Comparison of ENCODE assay signal across 11 cellular contexts in genomic region chr11:129192150-129192549, GRCh38. TPM values are rescaled to one million over a fixed set of nuclear protein-coding genes. Genes with fewer than 3 reads are reported as not detected.
DNase-seq lines count a peak whose midpoint lies in the region; ATAC-seq and TF ChIP-seq lines count a peak whose summit lies in the region.
"Had no signal": no experiment of that assay in that cellular context is flagged by ENCODE, and none has a peak within 500 bp of the region (broad histone marks: within the 10 kb centered on the region; RNA-seq: fewer than 3 reads in every experiment).

ARHGAP32 (minus strand) TSS chr11:129192325; CDS start chr11:129192198, 127 bp downstream.

- H3K9me2 ChIP-seq in neural cell (ENCODE audit: insufficient read depth, low read length) = no peaks in the 10 kb centered on the region

- no peak within 1 kb of the TSS for H3K4me3 ChIP-seq in A673 (ENCODE audit: low read depth, low read length, poor library complexity, severe bottlenecking)
- H3K4me3 ChIP-seq in endodermal cell (ENCODE audit: low read length) = no peak within 1 kb of the TSS
- no peak within 1 kb of the TSS for H3K4me3 ChIP-seq in neural cell (ENCODE audit: low read length)

- H3K4me1 Mint-ChIP-seq in endodermal cell = peaks cover 5% of the 10 kb centered on the region
- H3K4me1 Mint-ChIP-seq: CD4-positive, alpha-beta memory T cell had no signal

- H3K9ac ChIP-seq in endodermal cell (ENCODE audit: extremely low read depth, low read length, poor library complexity, severe bottlenecking) (no peak within 1 kb of the TSS), neural cell (ENCODE audit: low read length) (no peak within 1 kb of the TSS)

- no peaks in the 10 kb centered on the region for H3K36me3 ChIP-seq in A673 (ENCODE audit: insufficient read depth, low read length, poor library complexity, severe bottlenecking)
- no peaks in the 10 kb centered on the region for H3K36me3 ChIP-seq in endodermal cell (ENCODE audit: control insufficient read depth, insufficient read depth, low read length)
- H3K36me3 ChIP-seq in neural cell (ENCODE audit: insufficient read depth, low read length) = no peaks in the 10 kb centered on the region

- ATAC-seq in GM18858 (IDR thresholded peaks at IDR 0.05; ENCODE audit: unreplicated experiment) (no peak), HG03039 (IDR thresholded peaks at IDR 0.05; ENCODE audit: unreplicated experiment) (no peak)

- no peak for TF ChIP-seq CTCF in A673 (conservative IDR thresholded peaks at IDR 0.05; ENCODE audit: low read depth, low read length)
- TF ChIP-seq CTCF in endodermal cell (conservative IDR thresholded peaks at IDR 0.05) = no peak
- TF ChIP-seq CTCF in neural cell (IDR thresholded peaks at IDR 0.05; ENCODE audit: poor library complexity, severe bottlenecking) = no peak

- no peaks in the 10 kb centered on the region for H3K27me3 Mint-ChIP-seq in endodermal cell (ENCODE audit: insufficient read depth)
- H3K27me3 Mint-ChIP-seq: CD4-positive, alpha-beta memory T cell; dendritic cell treated with granulocyte-macrophage colony-stimulating factor and Interleukin-4, amounts not matched to agents 40 ng/mL and 50 ng/mL, for 4 days had no signal

- H3K9me3 Mint-ChIP-seq in endodermal cell = peaks cover under 1% of the 10 kb centered on the region
- H3K9me3 Mint-ChIP-seq: dendritic cell treated with granulocyte-macrophage colony-stimulating factor and Interleukin-4, amounts not matched to agents 40 ng/mL and 50 ng/mL, for 4 days had no signal

- H3K9me3 ChIP-seq in A673 (ENCODE audit: low read depth, low read length, poor library complexity, severe bottlenecking) (no peaks in the 10 kb centered on the region), endodermal cell (ENCODE audit: control insufficient read depth, low read length) (peaks cover under 1% of the 10 kb centered on the region), neural cell (ENCODE audit: low read length) (no peaks in the 10 kb centered on the region)

- no peak within 1 kb of the TSS for H3K27ac Mint-ChIP-seq in endodermal cell
- H3K27ac Mint-ChIP-seq: CD4-positive, alpha-beta memory T cell; dendritic cell treated with granulocyte-macrophage colony-stimulating factor and Interleukin-4, amounts not matched to agents 40 ng/mL and 50 ng/mL, for 4 days had no signal

- BruUV-seq in A673 (replicated peaks; lab: Mats Ljungman, UMichigan) = no TSS peak

- TF ChIP-seq EP300 in neural cell (conservative IDR thresholded peaks at IDR 0.05; ENCODE audit: poor library complexity, severe bottlenecking) = no peak

- DNase-seq in A673 (ENCODE audit: low spot score) (no peak), NCI-H146 (lab: John Stamatoyannopoulos, UW) (peak; percentile 27), endodermal cell (peak; percentile 51), dedifferentiated amniotic fluid mesenchymal stem cell (ENCODE audit: extremely low spot score) (no peak), NOMO-1 (lab: John Stamatoyannopoulos, UW; ENCODE audit: unreplicated experiment in 2 of 2) (no peak)
- DNase-seq: Karpas-422 had no signal

- no peak within 1 kb of the TSS for H3K4me2 ChIP-seq in neural cell (ENCODE audit: low read length)

- peaks cover 5% of the 10 kb centered on the region for H3K4me1 ChIP-seq in A673 (ENCODE audit: insufficient read depth, low read length, poor library complexity, severe bottlenecking)
- H3K4me1 ChIP-seq in endodermal cell (ENCODE audit: control insufficient read depth, insufficient read depth, low read length) = no peaks in the 10 kb centered on the region

- no peaks in the 10 kb centered on the region for H3K27me3 ChIP-seq in A673 (replicated peaks; ENCODE audit: insufficient read depth, low read depth, low read length, poor library complexity)
- no peaks in the 10 kb centered on the region for H3K27me3 ChIP-seq in endodermal cell (ENCODE audit: control insufficient read depth, insufficient read depth, low read length, poor library complexity, severe bottlenecking)
- no peaks in the 10 kb centered on the region for H3K27me3 ChIP-seq in neural cell (ENCODE audit: insufficient read depth, low read depth, low read length)

- H3K27ac ChIP-seq in A673 (ENCODE audit: low read depth, low read length, poor library complexity, severe bottlenecking) (no peak within 1 kb of the TSS), endodermal cell (ENCODE audit: low read depth, low read length) (no peak within 1 kb of the TSS), neural cell (ENCODE audit: low read length) (no peak within 1 kb of the TSS)

- POLR2A ChIA-PET in A673 (lab: Charles Lee; ENCODE audit: low non-redundant PET) = no interaction called here

- intact Hi-C loops in A673 (cut with micrococcal nuclease; ENCODE audit: unreplicated experiment) = no loop called here

- CTCF ChIA-PET in A673 (lab: Charles Lee) = no interaction called here

- H3F3A ChIP-seq in neural cell (ENCODE audit: insufficient read depth, low read length, poor library complexity, severe bottlenecking) = no peaks in the 10 kb centered on the region

- 97 to 100% methylated on average over 1 to 2 of the region's 2 CpGs for WGBS in endodermal cell (ENCODE audit: insufficient coverage in 1 of 2, insufficient read length in 1 of 2), 2 experiments

- peaks cover 5% of the 10 kb centered on the region for H3K36me3 Mint-ChIP-seq in endodermal cell (ENCODE audit: low read depth)
- H3K36me3 Mint-ChIP-seq: CD4-positive, alpha-beta memory T cell had no signal

- peaks cover 7% of the 10 kb centered on the region for H3K79me2 ChIP-seq in neural cell (replicated peaks; ENCODE audit: insufficient read depth, low read length)

- no peak for TF ChIP-seq RAD21 in neural cell (conservative IDR thresholded peaks at IDR 0.05)

- no peak within 1 kb of the TSS for H2AFZ ChIP-seq in neural cell (ENCODE audit: low read depth, low read length)

- no peak within 1 kb of the TSS for H3K4me3 Mint-ChIP-seq in endodermal cell
- H3K4me3 Mint-ChIP-seq: CD4-positive, alpha-beta memory T cell; dendritic cell treated with granulocyte-macrophage colony-stimulating factor and Interleukin-4, amounts not matched to agents 40 ng/mL and 50 ng/mL, for 4 days had no signal

- no peaks in the 10 kb centered on the region for H4K20me1 ChIP-seq in neural cell (ENCODE audit: insufficient read depth)

TF ChIP-seq in neural cell, 6 proteins besides CTCF, POLR2A, EP300 and RAD21:
- TF ChIP-seq POLR2AphosphoS5 (IDR thresholded peaks at IDR 0.05) (no peak), SMC3 (conservative IDR thresholded peaks at IDR 0.05; ENCODE audit: poor library complexity) (no peak), MXI1 (conservative IDR thresholded peaks at IDR 0.05; ENCODE audit: poor library complexity, severe bottlenecking) (no peak), TAF1 (IDR thresholded peaks at IDR 0.05; ENCODE audit: low read depth) (no peak), EZH2 (IDR thresholded peaks at IDR 0.05; ENCODE audit: borderline replicate concordance, insufficient read depth, low read length, poor library complexity, severe bottlenecking) (no peak), REST (IDR thresholded peaks at IDR 0.05; ENCODE audit: borderline replicate concordance) (no peak)

RNA-seq across cellular contexts. Expression of gene ARHGAP32, which starts in this region (rescaled TPM):
- total RNA-seq in A673 (2021) (42.8 and 46.8 TPM in 2 replicates), endodermal cell (10 to 100 TPM; 36.4 to 65.8 TPM)
- 28.4 TPM for polyA plus RNA-seq in endodermal cell (2013, experiment 1 of 2)
- polyA plus RNA-seq in endodermal cell (2013, experiment 2 of 2) = 25.8 TPM
- polyA plus RNA-seq in neural cell = 12.0 and 15.6 TPM in 2 replicates
- 81.3 and 83.2 TPM in 2 replicates for polyA minus RNA-seq in neural cell

Comparison
In these comparisons a context has a peak if more than half of its experiments do, and no peak if none do; other contexts are left out.
1. DNase-seq: peak in NCI-H146 (single experiment) and endodermal cell (single experiment); none in A673 (single experiment), dedifferentiated amniotic fluid mesenchymal stem cell (single experiment) and NOMO-1 (0 of 2).